In genomic region chr15:101664303-101664913, GRCh38 we compare ENCODE assay signal across 11 cellular contexts. TPM values are rescaled to one million over a fixed set of nuclear protein-coding genes. Genes with fewer than 3 reads are reported as not detected.
DNase-seq lines count a peak whose midpoint lies in the region; ATAC-seq and TF ChIP-seq lines count a peak whose summit lies in the region.
"Had no signal": no experiment of that assay in that cellular context is flagged by ENCODE, and none has a peak within 500 bp of the region (broad histone marks: within the 10 kb centered on the region; RNA-seq: fewer than 3 reads in every experiment).

No MANE protein-coding gene starts in this region.

- H3K4me3 ChIP-seq in DOHH2 (ENCODE audit: low read length) (no peak overlapping the region), foreskin fibroblast (ENCODE audit: low read depth in 1 of 2, low read length in 2 of 2) (no peak overlapping the region)
- H3K4me3 ChIP-seq: PC-9 had no signal

- H4K20me1 ChIP-seq in DOHH2 (ENCODE audit: control insufficient read depth, insufficient read depth, low read depth, low read length), result no peaks in the 10 kb centered on the region

- H3F3A ChIP-seq in DOHH2 (ENCODE audit: control insufficient read depth, insufficient read depth), result no peaks in the 10 kb centered on the region

- H3K79me2 ChIP-seq in DOHH2 (ENCODE audit: control insufficient read depth, low read length), result no peaks in the 10 kb centered on the region
- H3K79me2 ChIP-seq: parathyroid adenoma had no signal

- no peaks in the 10 kb centered on the region for H3K9me2 ChIP-seq in DOHH2 (replicated peaks; ENCODE audit: control insufficient read depth, low read length)

- H3K4me1 ChIP-seq in DOHH2 (ENCODE audit: control insufficient read depth, low read length), result no peaks in the 10 kb centered on the region
- H3K4me1 ChIP-seq: parathyroid adenoma had no signal

- H3K27ac ChIP-seq in 22Rv1 (no peak overlapping the region), DOHH2 (ENCODE audit: low read depth, low read length) (no peak overlapping the region)
- H3K27ac ChIP-seq: parathyroid adenoma, PC-9 had no signal

- TF ChIP-seq CTCF in 22Rv1 (IDR thresholded peaks at IDR 0.05) (peak; percentile 74), DOHH2 (IDR thresholded peaks at IDR 0.05; ENCODE audit: low read depth, low read length, poor library complexity, severe bottlenecking) (peak; percentile 14), foreskin fibroblast (IDR thresholded peaks at IDR 0.05; ENCODE audit: low read depth, low read length) (peak; percentile 17)

- in situ Hi-C loops in G401 (cut with HindIII; ENCODE audit: low sequenced_read_pairs), result no loop called here

- H3K4me2 ChIP-seq in DOHH2 (ENCODE audit: low read length), result no peak overlapping the region
- H3K4me2 ChIP-seq: PC-9 had no signal

- ATAC-seq in SK-N-SH treated with all-trans-retinoic acid at 6 μM for 48 hours (peak; percentile 60), GM19023 (IDR thresholded peaks at IDR 0.05; ENCODE audit: unreplicated experiment) (no peak), HG02885 (IDR thresholded peaks at IDR 0.05; ENCODE audit: poor library complexity, unreplicated experiment) (no peak)

- no peaks in the 10 kb centered on the region for H3K36me3 ChIP-seq in DOHH2 (ENCODE audit: control insufficient read depth, low read length)

- DNase-seq in foreskin fibroblast (peak; percentile 26 to 61), G401 (ENCODE audit: low spot score) (no peak)
- DNase-seq in stimulated activated CD4-positive, alpha-beta T cell treated with anti-CD3 and anti-CD28 coated beads, Interleukin-2, amount 100 ng/mL, for 48 hours, result no peak
- DNase-seq: COR-L47, PC-9 had no signal

- no peaks in the 10 kb centered on the region for H3K9me3 ChIP-seq in DOHH2 (ENCODE audit: control insufficient read depth, insufficient read depth, low read length)

- H3K27me3 ChIP-seq in DOHH2 (ENCODE audit: control insufficient read depth, low read length), result no peaks in the 10 kb centered on the region

TF ChIP-seq in SK-N-SH treated with all-trans-retinoic acid at 6 μM for 48 hours, 23 proteins besides CTCF, POLR2A, EP300 and RAD21:
- no peak for TF ChIP-seq ZFP3 (CRISPR knock-in tag; IDR thresholded peaks at IDR 0.05)
- TF ChIP-seq ZNF565 (CRISPR knock-in tag; conservative IDR thresholded peaks at IDR 0.05; ENCODE audit: low read depth), result no peak
- TF ChIP-seq, protein P1, sequence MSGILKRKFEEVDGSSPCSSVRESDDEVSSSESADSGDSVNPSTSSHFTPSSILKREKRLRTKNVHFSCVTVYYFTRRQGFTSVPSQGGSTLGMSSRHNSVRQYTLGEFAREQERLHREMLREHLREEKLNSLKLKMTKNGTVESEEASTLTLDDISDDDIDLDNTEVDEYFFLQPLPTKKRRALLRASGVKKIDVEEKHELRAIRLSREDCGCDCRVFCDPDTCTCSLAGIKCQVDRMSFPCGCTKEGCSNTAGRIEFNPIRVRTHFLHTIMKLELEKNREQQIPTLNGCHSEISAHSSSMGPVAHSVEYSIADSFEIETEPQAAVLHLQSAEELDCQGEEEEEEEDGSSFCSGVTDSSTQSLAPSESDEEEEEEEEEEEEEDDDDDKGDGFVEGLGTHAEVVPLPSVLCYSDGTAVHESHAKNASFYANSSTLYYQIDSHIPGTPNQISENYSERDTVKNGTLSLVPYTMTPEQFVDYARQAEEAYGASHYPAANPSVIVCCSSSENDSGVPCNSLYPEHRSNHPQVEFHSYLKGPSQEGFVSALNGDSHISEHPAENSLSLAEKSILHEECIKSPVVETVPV (CRISPR knock-in tag; IDR thresholded peaks at IDR 0.05), result no peak
- TF ChIP-seq, protein P2, sequence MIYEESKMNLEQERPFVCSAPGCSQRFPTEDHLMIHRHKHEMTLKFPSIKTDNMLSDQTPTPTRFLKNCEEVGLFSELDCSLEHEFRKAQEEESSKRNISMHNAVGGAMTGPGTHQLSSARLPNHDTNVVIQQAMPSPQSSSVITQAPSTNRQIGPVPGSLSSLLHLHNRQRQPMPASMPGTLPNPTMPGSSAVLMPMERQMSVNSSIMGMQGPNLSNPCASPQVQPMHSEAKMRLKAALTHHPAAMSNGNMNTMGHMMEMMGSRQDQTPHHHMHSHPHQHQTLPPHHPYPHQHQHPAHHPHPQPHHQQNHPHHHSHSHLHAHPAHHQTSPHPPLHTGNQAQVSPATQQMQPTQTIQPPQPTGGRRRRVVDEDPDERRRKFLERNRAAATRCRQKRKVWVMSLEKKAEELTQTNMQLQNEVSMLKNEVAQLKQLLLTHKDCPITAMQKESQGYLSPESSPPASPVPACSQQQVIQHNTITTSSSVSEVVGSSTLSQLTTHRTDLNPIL (CRISPR knock-in tag; IDR thresholded peaks at IDR 0.05; ENCODE audit: low read depth), result no peak
- TF ChIP-seq ZNF8 (CRISPR knock-in tag; IDR thresholded peaks at IDR 0.05), result no peak
- TF ChIP-seq OSR1 (CRISPR knock-in tag; IDR thresholded peaks at IDR 0.05), result no peak
- TF ChIP-seq ZNF70 (CRISPR knock-in tag; IDR thresholded peaks at IDR 0.05), result no peak
- no peak for TF ChIP-seq PPARA (CRISPR knock-in tag; IDR thresholded peaks at IDR 0.05; ENCODE audit: borderline replicate concordance)
- no peak for TF ChIP-seq ZC3H10 (CRISPR knock-in tag; IDR thresholded peaks at IDR 0.05)
- no peak for TF ChIP-seq GLIS3 (CRISPR knock-in tag; IDR thresholded peaks at IDR 0.05)
- TF ChIP-seq ZFP30 (CRISPR knock-in tag; IDR thresholded peaks at IDR 0.05), result no peak

RNA-seq across cellular contexts. Expression of gene TM2D3, which starts 12.2 kb away (rescaled TPM):
- 21.9 and 32.2 TPM in 2 replicates for total RNA-seq in G401 (2014; rRNA removed; shearing (Covaris generic))

RNA-seq across cellular contexts. Expression of gene TARS3, which starts 59.9 kb away (rescaled TPM):
- 13.2 and 15.5 TPM in 2 replicates for total RNA-seq in G401 (2014; rRNA removed; shearing (Covaris generic))

Comparison
In these comparisons a context has a peak if more than half of its experiments do, and no peak if none do; other contexts are left out.
1. CTCF ChIP-seq: peak in every context shown above with its lines; median percentile 74 in 22Rv1; 17 in foreskin fibroblast; 14 in DOHH2.
2. DNase-seq: peak in foreskin fibroblast (2 of 2); none in stimulated activated CD4-positive, alpha-beta T cell treated with anti-CD3 and anti-CD28 coated beads, Interleukin-2, amount 100 ng/mL, for 48 hours (0 of 2) and G401 (single experiment).